ENCODE assay signal across 14 cellular contexts in genomic region chr9:75084081-75084672, GRCh38. TPM values are rescaled to one million over a fixed set of nuclear protein-coding genes. Genes with fewer than 3 reads are reported as not detected.
DNase-seq lines count a peak whose midpoint lies in the region; ATAC-seq and TF ChIP-seq lines count a peak whose summit lies in the region.
"Had no signal": no experiment of that assay in that cellular context is flagged by ENCODE, and none has a peak within 500 bp of the region (broad histone marks: within the 10 kb centered on the region; RNA-seq: fewer than 3 reads in every experiment).

No MANE protein-coding gene starts in this region.

- peak overlapping the region in 6 of 7 donors; percentile 43 to 90 (median 67) for H3K27ac Mint-ChIP-seq in CD4-positive, alpha-beta memory T cell
- H3K27ac Mint-ChIP-seq: activated B cell treated with CpG ODN at 0.5 μM for 24 hours had no signal

- no peaks in the 10 kb centered on the region for H3K27me3 Mint-ChIP-seq in CD4-positive, alpha-beta memory T cell
- H3K27me3 Mint-ChIP-seq: activated B cell treated with CpG ODN at 0.5 μM for 24 hours had no signal

- CTCF ChIA-PET in CD4-positive, alpha-beta memory T cell (lab: Charles Lee; ENCODE audit: partially characterized antibody), result interaction anchor here (0.6 to 2.9 kb wide), 7 partner anchors 12 to 312 kb away, joined by 3 to 19 read pairs (median 4); partner anchors contain the start of gene CARNMT1

- no peaks in the 10 kb centered on the region for H3K27me3 ChIP-seq in CD4-positive, alpha-beta memory T cell (ENCODE audit: insufficient read depth, low read length)
- no peaks in the 10 kb centered on the region for H3K27me3 ChIP-seq in gastroesophageal sphincter

- H3K9me3 ChIP-seq in CD4-positive, alpha-beta memory T cell (ENCODE audit: control insufficient read depth in 1 of 2, low read length in 2 of 2), result no peaks in the 10 kb centered on the region
- H3K9me3 ChIP-seq in gastroesophageal sphincter, result no peaks in the 10 kb centered on the region

- H3K27ac ChIP-seq in CD4-positive, alpha-beta memory T cell (ENCODE audit: low read depth, low read length), result peak overlapping the region; percentile 25
- H3K27ac ChIP-seq in epithelial cell of prostate (peak overlapping the region; percentile 28), gastroesophageal sphincter (no peak overlapping the region)

- H3K4me3 Mint-ChIP-seq in CD4-positive, alpha-beta memory T cell, result peak overlapping the region in 2 of 8 donors; percentile 21
- H3K4me3 Mint-ChIP-seq: activated B cell treated with CpG ODN at 0.5 μM for 24 hours had no signal

- H3K9me3 Mint-ChIP-seq in CD4-positive, alpha-beta memory T cell, result no peaks in the 10 kb centered on the region
- H3K9me3 Mint-ChIP-seq: activated B cell treated with CpG ODN at 0.5 μM for 24 hours had no signal

- intact Hi-C loops in CD4-positive, alpha-beta memory T cell (cut with micrococcal nuclease), result no loop called here

- POLR2A ChIA-PET in CD4-positive, alpha-beta memory T cell (lab: Charles Lee; ENCODE audit: partially characterized antibody), result interaction anchor here (6.1 to 10.7 kb wide), 2 partner anchors 58 to 61 kb away, joined by 126 to 251 read pairs; partner anchors contain the start of gene CARNMT1

- peaks cover 32 to 68% (median 41%) of the 10 kb centered on the region in 4 donors for H3K4me1 Mint-ChIP-seq in CD4-positive, alpha-beta memory T cell

- H3K4me1 ChIP-seq in CD4-positive, alpha-beta memory T cell (ENCODE audit: insufficient read depth, low read length), result peaks cover 44% of the 10 kb centered on the region
- peaks cover 0 to 22% (median 0%) of the 10 kb centered on the region in 3 donors for H3K4me1 ChIP-seq in gastroesophageal sphincter

- TF ChIP-seq POLR2A in gastroesophageal sphincter (IDR thresholded peaks at IDR 0.05), result no peak

- TF ChIP-seq EP300 in gastroesophageal sphincter (IDR thresholded peaks at IDR 0.05), result no peak

- no peak overlapping the region for H3K4me3 ChIP-seq in CD4-positive, alpha-beta memory T cell (ENCODE audit: low read length in 2 of 2)
- H3K4me3 ChIP-seq in gastroesophageal sphincter, result no peak overlapping the region

- no peak for DNase-seq in CD4-positive, alpha-beta memory T cell
- peak; percentile 85 for DNase-seq in NCI-H69 (lab: John Stamatoyannopoulos, UW)
- DNase-seq in epithelial cell of prostate (ENCODE audit: low read depth, low spot score), result no peak
- peak; percentile 24 for DNase-seq in retina
- DNase-seq in NOMO-1 (lab: John Stamatoyannopoulos, UW; ENCODE audit: unreplicated experiment in 2 of 2), result no peak
- DNase-seq: activated B cell treated with CpG ODN at 0.5 μM for 24 hours; activated CD8-positive, alpha-beta memory T cell treated with anti-CD3 and anti-CD28 coated beads, Interleukin-2, amount 50 U/mL, for 4 hours; cortex of kidney; DMS79 treated with DMSO at 0.1 percent for 48 hours; NCI-H2227 treated with DMSO at 0.1 percent for 48 hours; SW 1271 had no signal

- TF ChIP-seq CTCF in gastroesophageal sphincter (IDR thresholded peaks at IDR 0.05), result no peak

- ATAC-seq in HG03457 (IDR thresholded peaks at IDR 0.05; ENCODE audit: unreplicated experiment) (no peak), gastroesophageal sphincter (no peak), GM18517 (IDR thresholded peaks at IDR 0.05; ENCODE audit: unreplicated experiment) (no peak)

- H3K36me3 Mint-ChIP-seq in CD4-positive, alpha-beta memory T cell, result peaks cover 29 to 63% of the 10 kb centered on the region in 2 donors

- peaks cover 21% of the 10 kb centered on the region for H3K36me3 ChIP-seq in CD4-positive, alpha-beta memory T cell (ENCODE audit: insufficient read depth, low read length)
- H3K36me3 ChIP-seq in gastroesophageal sphincter, result peaks cover 0 to 17% of the 10 kb centered on the region in 2 donors

- WGBS in gastroesophageal sphincter (ENCODE audit: low coverage in 1 of 2), 2 donors, result 67 to 71% methylated on average over 3 to 5 of the region's 5 CpGs

RNA-seq across cellular contexts. Expression of gene NMRK1, which starts 3.8 kb away (rescaled TPM):
- total RNA-seq in CD4-positive, alpha-beta memory T cell, result 100 to 1,000 TPM; 111 to 113 TPM
- polyA plus RNA-seq in CD4-positive, alpha-beta memory T cell, result 100 to 1,000 TPM in 1 of 2 donors, 10 to 100 TPM in 1; 81.3 to 131 TPM
- total RNA-seq in gastroesophageal sphincter, result 10 to 100 TPM in 2 of 4 donors, 1 to 10 TPM in 2; 6.3 to 21.5 (median 13.6) TPM

RNA-seq across cellular contexts. Expression of gene OSTF1, which starts 4.1 kb away (rescaled TPM):
- 10 to 100 TPM; 59.8 to 60.8 TPM for total RNA-seq in CD4-positive, alpha-beta memory T cell
- polyA plus RNA-seq in CD4-positive, alpha-beta memory T cell, result 100 to 1,000 TPM; 178 to 188 TPM
- 10 to 100 TPM in 3 of 4 donors, 1 to 10 TPM in 1; 9.7 to 37.6 (median 28.5) TPM for total RNA-seq in gastroesophageal sphincter

RNA-seq across cellular contexts. Expression of gene CARNMT1, which starts 56.1 kb away (rescaled TPM):
- 10 to 100 TPM; 28.7 to 29.4 TPM for total RNA-seq in CD4-positive, alpha-beta memory T cell
- polyA plus RNA-seq in CD4-positive, alpha-beta memory T cell, result 10 to 100 TPM; 12.5 to 12.9 TPM
- total RNA-seq in gastroesophageal sphincter, result 10 to 100 TPM; 11.2 to 15.5 (median 13.2) TPM

Comparison
In these comparisons a context has a peak if more than half of its experiments do, and no peak if none do; other contexts are left out.
1. DNase-seq: peak in NCI-H69 (single experiment) and retina (single experiment); none in CD4-positive, alpha-beta memory T cell (0 of 5), epithelial cell of prostate (single experiment) and NOMO-1 (0 of 2).
2. H3K27ac ChIP-seq: peak in CD4-positive, alpha-beta memory T cell (single experiment) and epithelial cell of prostate (single experiment); none in gastroesophageal sphincter (0 of 4).
3. RNA of gene NMRK1, which starts 3.8 kb away (total RNA-seq): 111 to 113 TPM in CD4-positive, alpha-beta memory T cell; 6.3 to 21.5 TPM in gastroesophageal sphincter; every median in the first group is over 4 times any median in the second.